ENCODE assay signal across 9 cellular contexts in the genomic region with DNA sequence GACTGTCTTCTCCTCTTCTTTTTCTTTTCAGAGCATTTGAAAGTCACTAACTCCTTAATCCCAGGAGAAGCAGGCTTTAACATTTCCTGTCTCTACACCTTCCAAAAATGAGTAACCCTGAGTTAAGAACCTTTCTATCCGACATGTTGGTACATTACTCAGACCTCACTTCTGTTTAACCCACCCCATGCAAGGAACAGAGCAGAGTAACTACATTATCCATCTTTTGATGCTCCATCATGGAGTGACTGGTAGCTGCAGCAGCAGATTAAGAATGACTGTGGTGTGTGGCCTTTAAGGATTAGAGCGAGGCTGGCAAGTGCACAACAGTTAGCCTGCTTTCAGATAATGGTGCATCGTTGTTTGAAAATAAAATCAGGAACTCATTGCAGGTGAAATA. TPM values are rescaled to one million over a fixed set of nuclear protein-coding genes. Genes with fewer than 3 reads are reported as not detected.
A peak's percentile ranks its signal among the peaks of the same experiment; 100 is the strongest.
DNase-seq lines count a peak whose midpoint lies in the region; ATAC-seq and TF ChIP-seq lines count a peak whose summit lies in the region.
"Had no signal": no experiment of that assay in that cellular context is flagged by ENCODE, and none has a peak within 500 bp of the region (broad histone marks: within the 10 kb centered on the region; RNA-seq: fewer than 3 reads in every experiment).

No MANE protein-coding gene starts in this region.

- H3K27ac ChIP-seq in SJSA1, result peak overlapping the region; percentile 90
- H3K27ac ChIP-seq in epithelial cell of prostate, result peak overlapping the region; percentile 98
- H3K27ac ChIP-seq in prostate gland, result peak overlapping the region; percentile 88 to 90

- H3K4me3 ChIP-seq in SJSA1 (peak overlapping the region; percentile 42), prostate gland (peak overlapping the region in 1 of 2 donors; percentile 52)

- H3K9me3 ChIP-seq in SJSA1 (replicated peaks) (no peaks in the 10 kb centered on the region), prostate gland (no peaks in the 10 kb centered on the region)

- whole genome bisulfite sequencing in prostate gland, result 24% methylated on average over 3 of the region's 3 CpGs

- H3K36me3 ChIP-seq in SJSA1, result peaks cover 29% of the 10 kb centered on the region
- no peaks in the 10 kb centered on the region for H3K36me3 ChIP-seq in prostate gland

- no peak for TF ChIP-seq POLR2A in prostate gland (IDR thresholded peaks at IDR 0.05)

- intact Hi-C loops in prostate gland (cut with DNase I), result loop anchor here (2.0 kb wide), 3 partner anchors 13 to 49 kb away; no protein-coding TSS in a partner anchor

- peaks cover 44% of the 10 kb centered on the region for H3K4me1 ChIP-seq in SJSA1 (replicated peaks)
- H3K4me1 ChIP-seq in prostate gland (replicated peaks), result peaks cover 28% of the 10 kb centered on the region

- TF ChIP-seq CTCF in prostate gland (IDR thresholded peaks at IDR 0.05), result no peak

- peak; percentile 17 for DNase-seq in Daoy (ENCODE audit: low read depth)
- DNase-seq in SJSA1 (ENCODE audit: low read depth in 1 of 2, low spot score in 2 of 2), result peak in 1 of 2 experiments; percentile 39
- no peak for DNase-seq in epithelial cell of prostate (ENCODE audit: low read depth, low spot score)
- no peak for DNase-seq in prostate gland (ENCODE audit: low spot score)
- DNase-seq in NCI-H2081 (lab: John Stamatoyannopoulos, UW), result no peak
- no peak for DNase-seq in DMS79 treated with DMSO at 0.1 percent for 48 hours (lab: John Stamatoyannopoulos, UW)
- no peak for DNase-seq in NCI-H748 (lab: John Stamatoyannopoulos, UW; ENCODE audit: unreplicated experiment)
- DNase-seq: NCI-H69 had no signal

- H3K27me3 ChIP-seq in SJSA1 (replicated peaks) (no peaks in the 10 kb centered on the region), prostate gland (replicated peaks; ENCODE audit: insufficient read depth) (no peaks in the 10 kb centered on the region)

- no peak for ATAC-seq in HG03469 (IDR thresholded peaks at IDR 0.05; ENCODE audit: unreplicated experiment)

RNA-seq across cellular contexts. Expression of a gene that starts 2.0 kb away (rescaled TPM):
- 26.3 and 35.0 TPM in 2 replicates for total RNA-seq in Daoy (2014; rRNA removed; shearing (Covaris generic))
- total RNA-seq in SJSA1 (2014; rRNA removed; shearing (Covaris generic)), result 25.2 and 30.4 TPM in 2 replicates
- 10 to 100 TPM; 40.2 to 52.4 TPM for total RNA-seq in prostate gland
